17 cellular contexts compared by ENCODE assay signal in the genomic region with DNA sequence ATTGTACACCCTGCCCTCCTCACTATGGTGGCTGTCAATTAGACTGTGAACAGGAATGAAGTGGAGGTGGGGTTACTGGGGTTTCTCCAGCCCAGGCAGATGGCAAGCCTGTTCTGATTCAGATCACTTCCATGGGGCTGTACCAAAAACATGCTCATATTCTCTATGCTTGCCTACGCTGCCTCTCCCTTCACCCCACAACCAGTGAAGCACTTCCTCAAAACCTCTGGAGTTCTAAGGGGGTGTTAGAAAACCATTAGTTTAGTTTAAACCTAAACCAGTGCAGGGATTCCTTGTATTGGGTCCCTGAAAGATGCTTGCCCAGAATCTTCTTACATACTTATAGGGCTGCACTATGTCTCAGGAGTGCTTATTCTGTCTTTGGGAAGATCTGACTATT.
"Had no signal": no experiment of that assay in that cellular context is flagged by ENCODE, and none has a peak within 500 bp of the region (broad histone marks: within the 10 kb centered on the region; RNA-seq: fewer than 3 reads in every experiment).

No MANE protein-coding gene starts in this region.

- H3K4me1 ChIP-seq: heart left ventricle, right atrium auricular region, testis, tibial nerve, upper lobe of right lung had no signal

- H3K27me3 ChIP-seq: dorsolateral prefrontal cortex, heart left ventricle, right atrium auricular region, testis, tibial nerve, upper lobe of right lung had no signal

- FAIRE-seq: frontal cortex, islet of Langerhans had no signal

- H3K4me2 ChIP-seq: smooth muscle cell had no signal

- H3K9me3 Mint-ChIP-seq: natural killer cell had no signal

- H3K4me1 Mint-ChIP-seq: natural killer cell; neural crest cell; stimulated activated naive CD8-positive, alpha-beta T cell treated with anti-CD3 and anti-CD28 coated beads, Interleukin-15, amount 100 ng/mL, for 72 hours had no signal

- H3K9me3 ChIP-seq: right atrium auricular region, testis, tibial nerve, upper lobe of right lung had no signal

- H3K27ac Mint-ChIP-seq: natural killer cell had no signal

- H3K27me3 Mint-ChIP-seq: stimulated activated naive CD8-positive, alpha-beta T cell treated with anti-CD3 and anti-CD28 coated beads, Interleukin-15, amount 100 ng/mL, for 72 hours had no signal

- H3K4me3 Mint-ChIP-seq: natural killer cell; neural crest cell; stimulated activated naive CD8-positive, alpha-beta T cell treated with anti-CD3 and anti-CD28 coated beads, Interleukin-15, amount 100 ng/mL, for 72 hours had no signal

- H3K4me3 ChIP-seq: dorsolateral prefrontal cortex, heart left ventricle, right atrium auricular region, smooth muscle cell, testis, tibial nerve, upper lobe of right lung had no signal

- H3K27ac ChIP-seq: heart left ventricle, right atrium auricular region, testis, tibial nerve, upper lobe of right lung had no signal

- ATAC-seq: esophagus mucosa; natural killer cell; stimulated activated naive CD8-positive, alpha-beta T cell treated with anti-CD3 and anti-CD28 coated beads, Interleukin-15, amount 100 ng/mL, for 72 hours; upper lobe of right lung had no signal

- DNase-seq: cortex of kidney; dorsolateral prefrontal cortex; effector CD8-positive, alpha-beta T cell; heart left ventricle; kidney glomerular epithelial cell; natural killer cell; stimulated activated CD4-positive, alpha-beta T cell treated with anti-CD3 and anti-CD28 coated beads, Interleukin-2, amount 100 ng/mL, for 48 hours; stimulated activated naive CD8-positive, alpha-beta T cell treated with anti-CD3 and anti-CD28 coated beads, Interleukin-15, amount 100 ng/mL, for 72 hours; testis; upper lobe of right lung had no signal

- H3K36me3 Mint-ChIP-seq: natural killer cell had no signal
